Comparison of ENCODE assay signal across 8 cellular contexts in the genomic region with DNA sequence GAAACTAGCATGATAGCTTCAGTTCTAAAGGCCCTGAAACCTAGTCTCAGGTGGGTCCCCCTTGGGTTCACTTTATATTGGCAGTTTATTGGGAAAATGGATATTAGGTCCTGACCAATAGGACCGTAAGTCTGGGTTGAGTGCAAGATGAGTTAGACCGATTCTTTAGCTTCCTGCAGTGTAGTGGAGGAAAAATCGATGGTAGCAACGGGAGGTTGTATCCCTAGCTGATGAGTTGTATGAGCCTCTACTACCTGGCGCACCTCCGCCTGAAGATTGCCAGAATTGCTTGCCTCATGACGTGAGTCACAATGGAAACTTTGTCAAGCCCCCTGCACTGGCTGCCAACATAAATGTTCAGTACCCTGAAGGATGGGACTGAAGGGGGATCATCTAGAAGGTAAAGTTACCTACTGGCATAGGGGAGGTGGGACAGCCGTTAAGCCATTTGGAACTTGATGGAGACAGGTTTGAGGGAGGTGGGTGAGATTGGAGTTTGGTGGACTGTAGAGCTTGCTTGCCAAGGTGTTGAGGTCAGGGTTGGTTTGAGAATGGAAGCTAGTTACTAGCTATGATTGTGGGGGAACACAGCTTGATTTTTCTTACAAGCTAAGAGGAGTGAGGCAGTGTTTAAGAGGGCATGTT. TPM values are rescaled to one million over a fixed set of nuclear protein-coding genes. Genes with fewer than 3 reads are reported as not detected.
A peak's percentile ranks its signal among the peaks of the same experiment; 100 is the strongest.
DNase-seq lines count a peak whose midpoint lies in the region; ATAC-seq and TF ChIP-seq lines count a peak whose summit lies in the region.

No MANE protein-coding gene starts in this region.

- peaks cover 65% of the 10 kb centered on the region for H3F3A ChIP-seq in smooth muscle cell (ENCODE audit: low read depth)

- H3K36me3 Mint-ChIP-seq in WTC11: peaks cover 90% of the 10 kb centered on the region

- H3K27me3 Mint-ChIP-seq in WTC11 (ENCODE audit: low read depth): peaks cover 7% of the 10 kb centered on the region

- peaks cover 15 to 79% of the 10 kb centered on the region in 2 experiments; a peak in 2 of 3 replicates for H3K36me3 ChIP-seq in HEK293 (ENCODE audit: control insufficient read depth in 2 of 2, insufficient read depth in 1 of 2, low read length in 2 of 2)
- peaks cover 8% of the 10 kb centered on the region for H3K36me3 ChIP-seq in smooth muscle cell (ENCODE audit: low read depth)
- peaks cover 0 to 75% (median 62%) of the 10 kb centered on the region in 9 donors for H3K36me3 ChIP-seq in heart left ventricle

- no peaks in the 10 kb centered on the region for H3K9me3 ChIP-seq in HEK293 (ENCODE audit: control insufficient read depth, insufficient read depth, low read depth, low read length)
- no peaks in the 10 kb centered on the region for H3K9me3 ChIP-seq in smooth muscle cell (replicated peaks; ENCODE audit: low read depth)
- no peaks in the 10 kb centered on the region for H3K9me3 ChIP-seq in heart left ventricle

- H3K4me1 ChIP-seq in HEK293 (ENCODE audit: control insufficient read depth, insufficient read depth, low read length) (no peaks in the 10 kb centered on the region; the same call in 1 of the 2 replicates), smooth muscle cell (ENCODE audit: low read depth) (peaks cover 29% of the 10 kb centered on the region), heart left ventricle (peaks cover 6 to 56% (median 34%) of the 10 kb centered on the region in 12 donors)

- peaks cover 40% of the 10 kb centered on the region for H3K4me1 Mint-ChIP-seq in WTC11

- no peak for TF ChIP-seq POLR2A in heart left ventricle (IDR thresholded peaks at IDR 0.05)

- H3K79me2 ChIP-seq in smooth muscle cell (ENCODE audit: low read depth): peaks cover 32% of the 10 kb centered on the region

- peak overlapping the region; percentile 99 for H3K27ac Mint-ChIP-seq in WTC11

- WGBS in smooth muscle cell (ENCODE audit: low lambda C conversion rate): 88% methylated on average over 8 of the region's 8 CpGs
- WGBS in heart left ventricle, 4 donors: 73 to 85% (median 82%) methylated on average over 6 to 8 of the region's 8 CpGs

- ATAC-seq in WTC11 (no peak), heart left ventricle (no peak)

- H3K27me3 ChIP-seq in smooth muscle cell (ENCODE audit: low read depth): no peaks in the 10 kb centered on the region
- no peaks in the 10 kb centered on the region for H3K27me3 ChIP-seq in heart left ventricle

- TF ChIP-seq CTCF in HEK293 (tag by site-specific recombination; IDR thresholded peaks at IDR 0.05) (no peak), WTC11 (IDR thresholded peaks at IDR 0.05) (no peak), smooth muscle cell (IDR thresholded peaks at IDR 0.05; ENCODE audit: borderline replicate concordance, insufficient read depth, poor library complexity, severe bottlenecking) (no peak), heart left ventricle (IDR thresholded peaks at IDR 0.05) (no peak)

- H3K4me3 ChIP-seq in HEK293 (ENCODE audit: low read depth, low read length) (no peak overlapping the region), smooth muscle cell (peak overlapping the region; percentile 94), heart left ventricle (peak overlapping the region in 2 of 12 donors; percentile 2 to 84)

- peaks cover 86% of the 10 kb centered on the region for H4K20me1 ChIP-seq in smooth muscle cell (ENCODE audit: low read depth)

- peak overlapping the region; percentile 100 for H3K4me2 ChIP-seq in smooth muscle cell

- H2AFZ ChIP-seq in smooth muscle cell (ENCODE audit: low read depth): no peak overlapping the region

- H3K9ac ChIP-seq in smooth muscle cell (ENCODE audit: low read depth): peak overlapping the region; percentile 37

- intact Hi-C loops in heart left ventricle (cut with DNase I): loop anchor here in 2 of 10 donors (5.0 to 10.0 kb wide), 2 partner anchors 75 to 263 kb away; no protein-coding TSS in a partner anchor

- DNase-seq in WTC11 (ENCODE audit: low spot score) (no peak), epithelial cell of prostate (ENCODE audit: low read depth, low spot score) (no peak), smooth muscle cell (lab: John Stamatoyannopoulos, UW; ENCODE audit: unreplicated experiment) (no peak), dedifferentiated amniotic fluid mesenchymal stem cell (ENCODE audit: extremely low spot score) (no peak), heart left ventricle (no peak), NCI-H446 treated with DMSO at 0.1 percent for 48 hours (lab: John Stamatoyannopoulos, UW) (no peak), occipital lobe (lab: John Stamatoyannopoulos, UW) (no peak)

- POLR2A ChIA-PET in HEK293 (lab: Yijun Ruan, JAX) (interaction anchor here (0.6 to 2.1 kb wide), 8 partner anchors 10 to 261 kb away, joined by 3 to 16 read pairs (median 4); a partner anchor contains a TSS), WTC11 (lab: Charles Lee) (interaction anchor here (0.8 to 0.9 kb wide), 2 partner anchors 71 to 133 kb away, joined by 3 read pairs; a partner anchor contains a TSS)

- no peaks in the 10 kb centered on the region for H3K9me3 Mint-ChIP-seq in WTC11

- CTCF ChIA-PET in HEK293 (lab: Yijun Ruan, JAX): no interaction called here
- CTCF ChIA-PET in WTC11 (lab: Charles Lee): interaction anchor here (1.5 kb wide), 1 partner anchor 93 kb away, joined by 5 read pairs; no protein-coding TSS in a partner anchor

- H3K4me3 Mint-ChIP-seq in WTC11: peak overlapping the region; percentile 99

- H3K27ac ChIP-seq in HEK293 (ENCODE audit: extremely low read depth, low read depth, low read length): peak overlapping the region; percentile 4; the same call in 1 of the 2 replicates
- peak overlapping the region; percentile 98 for H3K27ac ChIP-seq in epithelial cell of prostate
- H3K27ac ChIP-seq in smooth muscle cell (ENCODE audit: low read depth): peak overlapping the region; percentile 88
- peak overlapping the region in 2 of 12 donors; percentile 13 to 94 for H3K27ac ChIP-seq in heart left ventricle

TF ChIP-seq in HEK293, 187 proteins besides CTCF, POLR2A, EP300 and RAD21 (continues in another document):
- no peak for TF ChIP-seq ZNF549 (tag by site-specific recombination; IDR thresholded peaks at IDR 0.05)
- no peak for TF ChIP-seq REPIN1 (tag by site-specific recombination; IDR thresholded peaks at IDR 0.05; ENCODE audit: low read depth)
- no peak for TF ChIP-seq ZNF391 (tag by site-specific recombination; IDR thresholded peaks at IDR 0.05; ENCODE audit: borderline replicate concordance, low read depth)
- TF ChIP-seq, protein P1, sequence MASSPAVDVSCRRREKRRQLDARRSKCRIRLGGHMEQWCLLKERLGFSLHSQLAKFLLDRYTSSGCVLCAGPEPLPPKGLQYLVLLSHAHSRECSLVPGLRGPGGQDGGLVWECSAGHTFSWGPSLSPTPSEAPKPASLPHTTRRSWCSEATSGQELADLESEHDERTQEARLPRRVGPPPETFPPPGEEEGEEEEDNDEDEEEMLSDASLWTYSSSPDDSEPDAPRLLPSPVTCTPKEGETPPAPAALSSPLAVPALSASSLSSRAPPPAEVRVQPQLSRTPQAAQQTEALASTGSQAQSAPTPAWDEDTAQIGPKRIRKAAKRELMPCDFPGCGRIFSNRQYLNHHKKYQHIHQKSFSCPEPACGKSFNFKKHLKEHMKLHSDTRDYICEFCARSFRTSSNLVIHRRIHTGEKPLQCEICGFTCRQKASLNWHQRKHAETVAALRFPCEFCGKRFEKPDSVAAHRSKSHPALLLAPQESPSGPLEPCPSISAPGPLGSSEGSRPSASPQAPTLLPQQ (tag by site-specific recombination; IDR thresholded peaks at IDR 0.05): no peak
- 0 out of 2 replicates have a peak, but pooled peaks have one; percentile 20 for TF ChIP-seq ZNF660 (tag by site-specific recombination; IDR thresholded peaks at IDR 0.05)
- TF ChIP-seq ZNF548 (tag by site-specific recombination; IDR thresholded peaks at IDR 0.05): no peak
- no peak for TF ChIP-seq ZNF791 (tag by site-specific recombination; IDR thresholded peaks at IDR 0.05)

TF ChIP-seq in WTC11, 78 proteins besides CTCF, POLR2A, EP300 and RAD21 (continues in another document):
- TF ChIP-seq NFYB (CRISPR knock-in tag; conservative IDR thresholded peaks at IDR 0.05; ENCODE audit: low read depth): no peak; the same call in 1 of the 2 replicates
- TF ChIP-seq, protein P2, sequence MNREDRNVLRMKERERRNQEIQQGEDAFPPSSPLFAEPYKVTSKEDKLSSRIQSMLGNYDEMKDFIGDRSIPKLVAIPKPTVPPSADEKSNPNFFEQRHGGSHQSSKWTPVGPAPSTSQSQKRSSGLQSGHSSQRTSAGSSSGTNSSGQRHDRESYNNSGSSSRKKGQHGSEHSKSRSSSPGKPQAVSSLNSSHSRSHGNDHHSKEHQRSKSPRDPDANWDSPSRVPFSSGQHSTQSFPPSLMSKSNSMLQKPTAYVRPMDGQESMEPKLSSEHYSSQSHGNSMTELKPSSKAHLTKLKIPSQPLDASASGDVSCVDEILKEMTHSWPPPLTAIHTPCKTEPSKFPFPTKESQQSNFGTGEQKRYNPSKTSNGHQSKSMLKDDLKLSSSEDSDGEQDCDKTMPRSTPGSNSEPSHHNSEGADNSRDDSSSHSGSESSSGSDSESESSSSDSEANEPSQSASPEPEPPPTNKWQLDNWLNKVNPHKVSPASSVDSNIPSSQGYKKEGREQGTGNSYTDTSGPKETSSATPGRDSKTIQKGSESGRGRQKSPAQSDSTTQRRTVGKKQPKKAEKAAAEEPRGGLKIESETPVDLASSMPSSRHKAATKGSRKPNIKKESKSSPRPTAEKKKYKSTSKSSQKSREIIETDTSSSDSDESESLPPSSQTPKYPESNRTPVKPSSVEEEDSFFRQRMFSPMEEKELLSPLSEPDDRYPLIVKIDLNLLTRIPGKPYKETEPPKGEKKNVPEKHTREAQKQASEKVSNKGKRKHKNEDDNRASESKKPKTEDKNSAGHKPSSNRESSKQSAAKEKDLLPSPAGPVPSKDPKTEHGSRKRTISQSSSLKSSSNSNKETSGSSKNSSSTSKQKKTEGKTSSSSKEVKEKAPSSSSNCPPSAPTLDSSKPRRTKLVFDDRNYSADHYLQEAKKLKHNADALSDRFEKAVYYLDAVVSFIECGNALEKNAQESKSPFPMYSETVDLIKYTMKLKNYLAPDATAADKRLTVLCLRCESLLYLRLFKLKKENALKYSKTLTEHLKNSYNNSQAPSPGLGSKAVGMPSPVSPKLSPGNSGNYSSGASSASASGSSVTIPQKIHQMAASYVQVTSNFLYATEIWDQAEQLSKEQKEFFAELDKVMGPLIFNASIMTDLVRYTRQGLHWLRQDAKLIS (CRISPR knock-in tag; IDR thresholded peaks at IDR 0.05; ENCODE audit: borderline replicate concordance): peak; percentile 88; the same call in 1 of the 2 replicates
- no peak for TF ChIP-seq FOXK1 (CRISPR knock-in tag; IDR thresholded peaks at IDR 0.05)

RNA-seq across cellular contexts. Expression of a gene that starts 4.0 kb away (rescaled TPM):
- total RNA-seq in WTC11 (2021) (93.2 to 103 TPM (median 98.2 TPM) in 3 replicates), smooth muscle cell (8.9 and 20.1 TPM in 2 replicates), heart left ventricle (10 to 100 TPM in 2 of 9 donors, 1 to 10 TPM in 7; 2.4 to 20.1 (median 5.0) TPM), occipital lobe (13.4 TPM)
- polyA plus RNA-seq in smooth muscle cell (10.5 and 16.1 TPM in 2 replicates), heart left ventricle (10 to 100 TPM in 1 of 2 donors, 1 to 10 TPM in 1; 3.4 to 24.1 TPM)

RNA-seq across cellular contexts. Expression of a gene that starts 43.1 kb away (rescaled TPM):
- total RNA-seq in WTC11 (2021): 30.4 to 40.6 TPM (median 34.0 TPM) in 3 replicates
- 12.0 and 25.1 TPM in 2 replicates for total RNA-seq in smooth muscle cell
- polyA plus RNA-seq in smooth muscle cell: 13.8 and 26.2 TPM in 2 replicates
- total RNA-seq in heart left ventricle: 10 to 100 TPM in 8 of 9 donors, 1 to 10 TPM in 1; 7.9 to 26.6 (median 15.5) TPM
- polyA plus RNA-seq in heart left ventricle: 10 to 100 TPM; 15.1 to 16.8 TPM
- total RNA-seq in occipital lobe: 39.8 TPM
